ENCODE assay signal across 13 cellular contexts in genomic region chr7:31478744-31479143, GRCh38.
DNase-seq lines count a peak whose midpoint lies in the region; ATAC-seq, FAIRE-seq and TF ChIP-seq lines count a peak whose summit lies in the region.
"Had no signal": no experiment of that assay in that cellular context is flagged by ENCODE, and none has a peak within 500 bp of the region (broad histone marks: within the 10 kb centered on the region; RNA-seq: fewer than 3 reads in every experiment).

No MANE protein-coding gene starts in this region.

- TF ChIP-seq CTCF in GM10248 (IDR thresholded peaks at IDR 0.05; ENCODE audit: control extremely low read depth, extremely low read depth, low read depth, missing control alignments) (no peak), D721Med (IDR thresholded peaks at IDR 0.05; ENCODE audit: insufficient read depth, missing control alignments) (no peak)

- DNase-seq in GM10248 (ENCODE audit: extremely low spot score) (peak; percentile 33), NOMO-1 treated with dmso at 0.1 percent for 144 hours (lab: John Stamatoyannopoulos, UW; ENCODE audit: unreplicated experiment) (peak; percentile 58), SW 1271 (lab: John Stamatoyannopoulos, UW) (no peak), D721Med (ENCODE audit: insufficient read length, low spot score) (no peak), NCI-H524 (lab: John Stamatoyannopoulos, UW) (no peak)
- DNase-seq: activated CD8-positive, alpha-beta memory T cell treated with anti-CD3 and anti-CD28 coated beads, Interleukin-2, amount 50 U/mL, for 4 hours; AML-193 had no signal

- FAIRE-seq in D721Med (lab: Jason Lieb, UNC): no peak
- FAIRE-seq: bronchial epithelial cell, frontal cortex had no signal

- CTCF ChIA-PET in GM10248 (lab: Yijun Ruan, JAX): interaction anchor here (2.7 kb wide), 1 partner anchor 10 kb away, joined by 16 read pairs; no protein-coding TSS in a partner anchor

- POLR2A ChIA-PET in GM10248 (lab: Yijun Ruan, JAX): no interaction called here

- peak; percentile 84 for ATAC-seq in GM19452 (IDR thresholded peaks at IDR 0.05; ENCODE audit: unreplicated experiment)
- ATAC-seq in HG02973 (IDR thresholded peaks at IDR 0.05; ENCODE audit: unreplicated experiment): peak; percentile 87
- ATAC-seq in activated CD4-positive, CD25-positive, alpha-beta regulatory T cell treated with anti-CD3 and anti-CD28 coated beads, Interleukin-2, amount 50 U/mL, for 24 hours: no peak
- ATAC-seq: Right ventricle myocardium inferior had no signal

Comparison
In these comparisons a context has a peak if more than half of its experiments do, and no peak if none do; other contexts are left out.
1. DNase-seq: peak in GM10248 (single experiment) and NOMO-1 treated with dmso at 0.1 percent for 144 hours (single experiment); none in SW 1271 (0 of 2), D721Med (single experiment) and NCI-H524 (0 of 2).
2. ATAC-seq: peak in GM19452 (single experiment) and HG02973 (single experiment); none in activated CD4-positive, CD25-positive, alpha-beta regulatory T cell treated with anti-CD3 and anti-CD28 coated beads, Interleukin-2, amount 50 U/mL, for 24 hours (0 of 2).